8 cellular contexts compared by ENCODE assay signal in the genomic region with DNA sequence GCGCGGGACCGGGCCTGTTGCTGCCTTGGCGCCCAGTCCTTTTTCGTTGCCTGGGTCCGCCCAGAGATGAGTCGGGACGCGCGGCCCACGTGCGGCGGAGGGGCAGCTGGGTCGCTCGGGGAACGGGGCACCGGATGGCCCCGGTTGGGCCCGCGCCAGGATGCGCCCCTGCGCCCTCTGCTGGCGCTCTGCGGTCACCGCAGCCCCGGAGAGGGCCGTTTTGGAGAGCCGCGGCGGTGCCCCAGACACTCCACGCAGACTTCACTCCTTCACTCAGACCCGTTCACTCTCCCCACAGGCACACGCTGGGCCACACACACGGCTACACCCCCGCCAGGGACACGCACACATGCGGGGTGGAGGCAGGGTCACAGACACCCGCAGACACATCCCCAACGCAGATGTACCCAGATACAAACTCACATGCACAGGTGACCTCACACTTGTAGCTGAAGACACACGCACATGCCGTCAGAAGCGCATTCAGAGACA. TPM values are rescaled to one million over a fixed set of nuclear protein-coding genes. Genes with fewer than 3 reads are reported as not detected.
A peak's percentile ranks its signal among the peaks of the same experiment; 100 is the strongest.
DNase-seq lines count a peak whose midpoint lies in the region; ATAC-seq and TF ChIP-seq lines count a peak whose summit lies in the region.

No MANE protein-coding gene starts in this region.

- H3K9me2 ChIP-seq in MM.1S (replicated peaks; ENCODE audit: insufficient read depth, low read length) = no peaks in the 10 kb centered on the region

- TF ChIP-seq CTCF in A673 (conservative IDR thresholded peaks at IDR 0.05; ENCODE audit: low read depth, low read length) = peak; percentile 81
- TF ChIP-seq CTCF in MM.1S (IDR thresholded peaks at IDR 0.05; ENCODE audit: low read length) = peak; percentile 81

- H3K9me3 ChIP-seq in A673 (ENCODE audit: low read depth, low read length, poor library complexity, severe bottlenecking) = no peaks in the 10 kb centered on the region
- H3K9me3 ChIP-seq in MM.1S (replicated peaks; ENCODE audit: insufficient read depth, low read length) = no peaks in the 10 kb centered on the region

- BruUV-seq in A673 (replicated peaks; lab: Mats Ljungman, UMichigan) = no TSS peak

- CTCF ChIA-PET in A673 (lab: Charles Lee) = interaction anchor here (0.5 to 1.2 kb wide), 3 partner anchors 82 to 116 kb away, joined by 3 to 5 read pairs (median 3); no protein-coding TSS in a partner anchor

- peaks cover 7% of the 10 kb centered on the region for H3K4me1 Mint-ChIP-seq in activated CD4-positive, alpha-beta T cell treated with anti-CD3 and anti-CD28 coated beads, Interleukin-2, amount 10 ng/mL, durations not matched to agents 24 days and 14 days
- H3K4me1 Mint-ChIP-seq in dendritic cell treated with granulocyte-macrophage colony-stimulating factor and Interleukin-4, amounts not matched to agents 40 ng/mL and 50 ng/mL, for 4 days (ENCODE audit: low read depth) = peaks cover 62% of the 10 kb centered on the region
- H3K4me1 Mint-ChIP-seq in memory B cell = peaks cover 19% of the 10 kb centered on the region

- POLR2A ChIA-PET in A673 (lab: Charles Lee; ENCODE audit: low non-redundant PET) = no interaction called here

- H3F3A ChIP-seq in MM.1S (ENCODE audit: insufficient read depth, low read length) = no peaks in the 10 kb centered on the region

- H3K4me1 ChIP-seq in A673 (ENCODE audit: insufficient read depth, low read length, poor library complexity, severe bottlenecking) (no peaks in the 10 kb centered on the region), MM.1S (ENCODE audit: low read length) (0 out of 2 replicates have a peak, but pooled peaks cover 3% of the 10 kb centered on the region)

- intact Hi-C loops in A673 (cut with micrococcal nuclease; ENCODE audit: unreplicated experiment) = loop anchor here (1.0 to 10.0 kb wide), 3 partner anchors 102 to 140 kb away; partner anchors contain the start of genes BLCAP and NNAT
- intact Hi-C loops in activated CD4-positive, alpha-beta T cell treated with anti-CD3 and anti-CD28 coated beads, Interleukin-2, amount 10 ng/mL, durations not matched to agents 24 days and 14 days (cut with micrococcal nuclease) = loop anchor here (1.0 to 5.0 kb wide), 3 partner anchors 115 to 187 kb away; no protein-coding TSS in a partner anchor
- intact Hi-C loops in dendritic cell treated with granulocyte-macrophage colony-stimulating factor and Interleukin-4, amounts not matched to agents 40 ng/mL and 50 ng/mL, for 4 days (cut with micrococcal nuclease) = loop anchor here (2.0 to 10.0 kb wide), 4 partner anchors 37 to 190 kb away; partner anchors contain the start of gene SRC

- peaks cover 7% of the 10 kb centered on the region for H3K27me3 Mint-ChIP-seq in activated CD4-positive, alpha-beta T cell treated with anti-CD3 and anti-CD28 coated beads, Interleukin-2, amount 10 ng/mL, durations not matched to agents 24 days and 14 days
- H3K27me3 Mint-ChIP-seq in dendritic cell treated with granulocyte-macrophage colony-stimulating factor and Interleukin-4, amounts not matched to agents 40 ng/mL and 50 ng/mL, for 4 days = no peaks in the 10 kb centered on the region
- H3K27me3 Mint-ChIP-seq in memory B cell = no peaks in the 10 kb centered on the region

- no peaks in the 10 kb centered on the region for H3K79me2 ChIP-seq in MM.1S (ENCODE audit: low read length)

- H3K9me3 Mint-ChIP-seq in activated CD4-positive, alpha-beta T cell treated with anti-CD3 and anti-CD28 coated beads, Interleukin-2, amount 10 ng/mL, durations not matched to agents 24 days and 14 days = no peaks in the 10 kb centered on the region
- H3K9me3 Mint-ChIP-seq in dendritic cell treated with granulocyte-macrophage colony-stimulating factor and Interleukin-4, amounts not matched to agents 40 ng/mL and 50 ng/mL, for 4 days = no peaks in the 10 kb centered on the region
- H3K9me3 Mint-ChIP-seq in memory B cell = no peaks in the 10 kb centered on the region

- H3K27ac Mint-ChIP-seq in activated CD4-positive, alpha-beta T cell treated with anti-CD3 and anti-CD28 coated beads, Interleukin-2, amount 10 ng/mL, durations not matched to agents 24 days and 14 days = peak overlapping the region; percentile 85
- H3K27ac Mint-ChIP-seq in dendritic cell treated with granulocyte-macrophage colony-stimulating factor and Interleukin-4, amounts not matched to agents 40 ng/mL and 50 ng/mL, for 4 days = peak overlapping the region; percentile 55
- peak overlapping the region; percentile 42 for H3K27ac Mint-ChIP-seq in memory B cell

- peak overlapping the region; percentile 71 for H3K4me2 ChIP-seq in MM.1S (ENCODE audit: low read depth, low read length)

- peak overlapping the region; percentile 77 for H2AFZ ChIP-seq in MM.1S (ENCODE audit: low read length)

- H3K27ac ChIP-seq in A673 (ENCODE audit: low read depth, low read length, poor library complexity, severe bottlenecking) (peak overlapping the region; percentile 2), MM.1S (ENCODE audit: low read length) (no peak overlapping the region)

- no peaks in the 10 kb centered on the region for H3K36me3 Mint-ChIP-seq in activated CD4-positive, alpha-beta T cell treated with anti-CD3 and anti-CD28 coated beads, Interleukin-2, amount 10 ng/mL, durations not matched to agents 24 days and 14 days (ENCODE audit: low read depth)
- peaks cover 73% of the 10 kb centered on the region for H3K36me3 Mint-ChIP-seq in dendritic cell treated with granulocyte-macrophage colony-stimulating factor and Interleukin-4, amounts not matched to agents 40 ng/mL and 50 ng/mL, for 4 days (ENCODE audit: low read depth)
- peaks cover 2% of the 10 kb centered on the region for H3K36me3 Mint-ChIP-seq in memory B cell

- peak overlapping the region; percentile 52 for H3K4me3 ChIP-seq in A673 (ENCODE audit: low read depth, low read length, poor library complexity, severe bottlenecking)
- peak overlapping the region; percentile 66 for H3K4me3 ChIP-seq in MM.1S (ENCODE audit: low read length)

- no peaks in the 10 kb centered on the region for H4K20me1 ChIP-seq in MM.1S (ENCODE audit: insufficient read depth, low read length)

- ATAC-seq in GM19025 (IDR thresholded peaks at IDR 0.05; ENCODE audit: low read depth, unreplicated experiment) (peak; percentile 38), memory B cell (ENCODE audit: low read depth) (peak; percentile 82), HG03354 (IDR thresholded peaks at IDR 0.05; ENCODE audit: poor library complexity, severe bottlenecking, unreplicated experiment) (no peak)

- H3K9ac ChIP-seq in MM.1S (ENCODE audit: low read length) = peak overlapping the region; percentile 57; the same call in 1 of the 2 replicates

- no peaks in the 10 kb centered on the region for H3K36me3 ChIP-seq in A673 (ENCODE audit: insufficient read depth, low read length, poor library complexity, severe bottlenecking)
- no peaks in the 10 kb centered on the region for H3K36me3 ChIP-seq in MM.1S (replicated peaks; ENCODE audit: insufficient read depth, low read length)

- DNase-seq in A673 (ENCODE audit: low spot score) (peak; percentile 65), MM.1S (peak; percentile 63), memory B cell (ENCODE audit: low spot score in 2 of 2) (peak; percentile 86 to 96)
- peak; percentile 96 for DNase-seq in activated CD4-positive, alpha-beta T cell treated with anti-CD3 and anti-CD28 coated beads, Interleukin-2, amount 10 ng/mL, durations not matched to agents 24 days and 14 days
- DNase-seq in stimulated activated CD8-positive, alpha-beta memory T cell treated with anti-CD3 and anti-CD28 coated beads, Interleukin-15, amount 100 ng/mL, for 4 hours (ENCODE audit: low read depth in 2 of 2) = peak; percentile 44 to 64

- H3K4me3 Mint-ChIP-seq in activated CD4-positive, alpha-beta T cell treated with anti-CD3 and anti-CD28 coated beads, Interleukin-2, amount 10 ng/mL, durations not matched to agents 24 days and 14 days = peak overlapping the region; percentile 72
- H3K4me3 Mint-ChIP-seq in dendritic cell treated with granulocyte-macrophage colony-stimulating factor and Interleukin-4, amounts not matched to agents 40 ng/mL and 50 ng/mL, for 4 days = peak overlapping the region; percentile 70
- H3K4me3 Mint-ChIP-seq in memory B cell = peak overlapping the region; percentile 91

- H3K27me3 ChIP-seq in A673 (replicated peaks; ENCODE audit: insufficient read depth, low read depth, low read length, poor library complexity) (no peaks in the 10 kb centered on the region), MM.1S (replicated peaks; ENCODE audit: insufficient read depth, low read length) (no peaks in the 10 kb centered on the region)

RNA-seq across cellular contexts. Expression of gene SRC, which starts 38.8 kb away (rescaled TPM):
- 23.3 and 29.6 TPM in 2 replicates for total RNA-seq in A673 (2021)
- total RNA-seq in activated CD4-positive, alpha-beta T cell treated with anti-CD3 and anti-CD28 coated beads, Interleukin-2, amount 10 ng/mL, durations not matched to agents 24 days and 14 days = 3.6 and 5.4 TPM in 2 replicates
